Comparison of ENCODE assay signal across 1 cellular context in genomic region chr22:20966883-20967696, GRCh38.
TF ChIP-seq lines count a peak whose summit lies in the region.

AIFM3 (plus strand) TSS chr22:20967255; CDS start chr22:20967945, 690 bp downstream.

TF ChIP-seq in K562, 482 proteins besides CTCF, POLR2A, EP300 and RAD21 (continues in another document):
- TF ChIP-seq ZBTB40 (IDR thresholded peaks at IDR 0.05) (no peak), ZBTB40 (CRISPR knock-in tag; IDR thresholded peaks at IDR 0.05) (0 out of 2 replicates have a peak, but pooled peaks have one; percentile 44), ARHGAP35 (IDR thresholded peaks at IDR 0.05; ENCODE audit: partially characterized antibody) (no peak), HNRNPLL (IDR thresholded peaks at IDR 0.05; ENCODE audit: low read depth, low read length, poor library complexity, severe bottlenecking) (peak; percentile 22), ATF3 (IDR thresholded peaks at IDR 0.05) (no peak), ATF3 (CRISPR knock-in tag; conservative IDR thresholded peaks at IDR 0.05) (peak; percentile 65; the same call in 1 of the 2 replicates), CHD1 (IDR thresholded peaks at IDR 0.05; ENCODE audit: low read length) (no peak), GTF2A2 (tag; IDR thresholded peaks at IDR 0.05) (no peak), RUNX1 (IDR thresholded peaks at IDR 0.05; ENCODE audit: low read depth) (no peak), ZNF407 (IDR thresholded peaks at IDR 0.05; ENCODE audit: low read depth) (no peak), TEAD4 (IDR thresholded peaks at IDR 0.05; ENCODE audit: low read length) (no peak), TEAD4 (CRISPR knock-in tag; IDR thresholded peaks at IDR 0.05; ENCODE audit: borderline replicate concordance) (0 out of 2 replicates have a peak, but pooled peaks have one; percentile 56), FOXO4 (CRISPR knock-in tag; IDR thresholded peaks at IDR 0.05) (no peak), RFX7 (CRISPR knock-in tag; IDR thresholded peaks at IDR 0.05) (no peak), ZNF140 (CRISPR knock-in tag; IDR thresholded peaks at IDR 0.05) (no peak), GABPB2 (CRISPR knock-in tag; conservative IDR thresholded peaks at IDR 0.05) (no peak), JUNB (CRISPR knock-in tag; conservative IDR thresholded peaks at IDR 0.05) (0 out of 2 replicates have a peak, but pooled peaks have one; percentile 38), PHF21A (IDR thresholded peaks at IDR 0.05; ENCODE audit: borderline replicate concordance, low read depth) (no peak), ATF2 (CRISPR knock-in tag; IDR thresholded peaks at IDR 0.05) (0 out of 2 replicates have a peak, but pooled peaks have one; percentile 25), SMARCA5 (IDR thresholded peaks at IDR 0.05) (no peak), MBD2 (IDR thresholded peaks at IDR 0.05; ENCODE audit: borderline replicate concordance, low read depth) (0 out of 2 replicates have a peak, but pooled peaks have one; percentile 33), NR3C1 (CRISPR knock-in tag; IDR thresholded peaks at IDR 0.05) (0 out of 2 replicates have a peak, but pooled peaks have one; percentile 32), TGIF2 (CRISPR knock-in tag; IDR thresholded peaks at IDR 0.05) (0 out of 2 replicates have a peak, but pooled peaks have one; percentile 32), MAZ (CRISPR knock-in tag; conservative IDR thresholded peaks at IDR 0.05 in 1 of 2, IDR thresholded peaks at IDR 0.05 in 1 of 2) (peak in 1 of 2 experiments; percentile 29; a peak in 1 of 4 replicates), HBP1 (CRISPR knock-in tag; IDR thresholded peaks at IDR 0.05) (0 out of 2 replicates have a peak, but pooled peaks have one; percentile 45), MECOM (CRISPR knock-in tag; IDR thresholded peaks at IDR 0.05) (no peak), ZBTB8A (IDR thresholded peaks at IDR 0.05; ENCODE audit: partially characterized antibody) (no peak), ZNF75A (CRISPR knock-in tag; IDR thresholded peaks at IDR 0.05) (no peak), KAT2B (IDR thresholded peaks at IDR 0.05; ENCODE audit: low read depth, low read length) (no peak), PCBP1 (IDR thresholded peaks at IDR 0.05; ENCODE audit: low read depth, low read length, poor library complexity, severe bottlenecking) (peak; percentile 86), ZNF780A (CRISPR knock-in tag; IDR thresholded peaks at IDR 0.05) (no peak), ZNF124 (CRISPR knock-in tag; IDR thresholded peaks at IDR 0.05) (0 out of 2 replicates have a peak, but pooled peaks have one; percentile 58), ZNF174 (CRISPR knock-in tag; IDR thresholded peaks at IDR 0.05) (no peak), RFX1 (IDR thresholded peaks at IDR 0.05) (no peak), TAF15 (IDR thresholded peaks at IDR 0.05; ENCODE audit: low read depth, low read length) (0 out of 2 replicates have a peak, but pooled peaks have one; percentile 26), ZBTB12 (CRISPR knock-in tag; IDR thresholded peaks at IDR 0.05) (no peak)
